Comparison of ENCODE assay signal across 24 cellular contexts in genomic region chr20:61260905-61261304, GRCh38. TPM values are rescaled to one million over a fixed set of nuclear protein-coding genes. Genes with fewer than 3 reads are reported as not detected.
A peak's percentile ranks its signal among the peaks of the same experiment; 100 is the strongest.
DNase-seq lines count a peak whose midpoint lies in the region; ATAC-seq and TF ChIP-seq lines count a peak whose summit lies in the region.
"Had no signal": no experiment of that assay in that cellular context is flagged by ENCODE, and none has a peak within 500 bp of the region (broad histone marks: within the 10 kb centered on the region; RNA-seq: fewer than 3 reads in every experiment).

No MANE protein-coding gene starts in this region.

- H3K9me3 ChIP-seq in Panc1 (ENCODE audit: control insufficient read depth, insufficient read depth, low read depth, low read length) (no peaks in the 10 kb centered on the region), osteoblast (ENCODE audit: low read depth, low read length) (no peaks in the 10 kb centered on the region), WERI-Rb-1 (ENCODE audit: severe bottlenecking) (peaks cover 5% of the 10 kb centered on the region)
- H3K9me3 ChIP-seq: esophagus squamous epithelium, vagina had no signal

- peaks cover 20% of the 10 kb centered on the region for H3K4me1 Mint-ChIP-seq in GM23338

- ATAC-seq in GM23338 = peak; percentile 94
- ATAC-seq in Panc1 = no peak
- ATAC-seq: naive thymus-derived CD8-positive, alpha-beta T cell had no signal

- H3K27me3 ChIP-seq in GM23338 (ENCODE audit: insufficient read depth) (peaks cover 10% of the 10 kb centered on the region), Panc1 (ENCODE audit: control insufficient read depth, insufficient read depth, low read length) (peaks cover 11% of the 10 kb centered on the region; the same call in 1 of the 2 replicates), osteoblast (ENCODE audit: insufficient read depth, low read length) (no peaks in the 10 kb centered on the region), WERI-Rb-1 (ENCODE audit: insufficient read depth, low read depth, severe bottlenecking) (peaks cover 69% of the 10 kb centered on the region)
- H3K27me3 ChIP-seq: vagina had no signal

- CTCF ChIA-PET in Panc1 (lab: Charles Lee) = no interaction called here

- 0 out of 2 replicates have a peak, but pooled peaks cover under 1% of the 10 kb centered on the region for H4K20me1 ChIP-seq in GM23338 (replicated peaks; ENCODE audit: insufficient read depth)
- peaks cover 2% of the 10 kb centered on the region for H4K20me1 ChIP-seq in osteoblast (ENCODE audit: insufficient read depth, low read length)

- peaks cover 13% of the 10 kb centered on the region for H3K27me3 Mint-ChIP-seq in GM23338 (ENCODE audit: insufficient read depth, low read depth, poor library complexity)

- H3K36me3 ChIP-seq in GM23338 (ENCODE audit: insufficient read depth) (no peaks in the 10 kb centered on the region; the same call in 1 of the 2 replicates), Panc1 (ENCODE audit: control insufficient read depth, insufficient read depth, low read length) (no peaks in the 10 kb centered on the region), osteoblast (ENCODE audit: insufficient read depth, low read length) (no peaks in the 10 kb centered on the region), WERI-Rb-1 (no peaks in the 10 kb centered on the region)
- H3K36me3 ChIP-seq: esophagus squamous epithelium, vagina had no signal

- no peaks in the 10 kb centered on the region for H3K4me1 ChIP-seq in GM23338 (ENCODE audit: insufficient read depth)
- no peaks in the 10 kb centered on the region for H3K4me1 ChIP-seq in Panc1 (ENCODE audit: control insufficient read depth, insufficient read depth, low read length)
- no peaks in the 10 kb centered on the region for H3K4me1 ChIP-seq in osteoblast (ENCODE audit: insufficient read depth, low read length)
- H3K4me1 ChIP-seq: esophagus squamous epithelium, vagina had no signal

- no TSS peak for BruUV-seq in Panc1 (replicated peaks; lab: Mats Ljungman, UMichigan)

- peaks cover 33% of the 10 kb centered on the region for H3K36me3 Mint-ChIP-seq in GM23338 (ENCODE audit: low read depth)
- H3K36me3 Mint-ChIP-seq: CD14-positive monocyte; naive thymus-derived CD8-positive, alpha-beta T cell had no signal

- in situ Hi-C loops in Panc1 (cut with HindIII; ENCODE audit: low pct_unique_long_range_greater_than_20kb, low sequenced_read_pairs) = no loop called here

- H3K4me3 ChIP-seq in GM23338 (no peak overlapping the region), Panc1 (ENCODE audit: low read depth in 2 of 2, low read length in 2 of 2) (no peak overlapping the region), epithelial cell of esophagus (ENCODE audit: low read length) (no peak overlapping the region), osteoblast (ENCODE audit: insufficient read depth, low read length) (no peak overlapping the region), WERI-Rb-1 (ENCODE audit: low read depth, low read length) (no peak overlapping the region)
- H3K4me3 ChIP-seq: esophagus squamous epithelium, smooth muscle cell, vagina had no signal

- peak; percentile 48 for DNase-seq in GM23338 (ENCODE audit: low spot score)
- DNase-seq in Panc1 (ENCODE audit: low read depth, low spot score) = no peak
- DNase-seq in epithelial cell of esophagus (ENCODE audit: low read depth) = peak; percentile 24
- DNase-seq in osteoblast (ENCODE audit: insufficient read length, low spot score, missing footprints) = peak; percentile 31
- no peak for DNase-seq in WERI-Rb-1
- DNase-seq in dedifferentiated amniotic fluid mesenchymal stem cell (ENCODE audit: extremely low spot score) = no peak
- no peak for DNase-seq in NCI-H1105 treated with DMSO at 0.1 percent for 48 hours (lab: John Stamatoyannopoulos, UW)
- DNase-seq: activated CD4-positive, CD25-positive, alpha-beta regulatory T cell; activated CD8-positive, alpha-beta memory T cell treated with anti-CD3 and anti-CD28 coated beads for 24 hours; esophagus squamous epithelium; glutamatergic neuron; MM.1S; NCI-H187; posterior cingulate gyrus; SIG-M5; stimulated activated CD8-positive, alpha-beta memory T cell treated with anti-CD3 and anti-CD28 coated beads, Interleukin-4, amount 100 ng/mL, for 48 hours had no signal

- H3K4me2 ChIP-seq in GM23338 (no peak overlapping the region), osteoblast (ENCODE audit: insufficient read depth, low read length) (no peak overlapping the region)
- H3K4me2 ChIP-seq: smooth muscle cell had no signal

- H3K27ac ChIP-seq in GM23338 (ENCODE audit: low read depth) (no peak overlapping the region), Panc1 (ENCODE audit: low read length) (no peak overlapping the region), osteoblast (ENCODE audit: low read depth, low read length) (no peak overlapping the region), WERI-Rb-1 (no peak overlapping the region)
- H3K27ac ChIP-seq: esophagus squamous epithelium, vagina had no signal

- H3K9me2 ChIP-seq in GM23338 (ENCODE audit: insufficient read depth) = no peaks in the 10 kb centered on the region

- no peaks in the 10 kb centered on the region for H3F3A ChIP-seq in GM23338 (replicated peaks; ENCODE audit: low read depth)

- no peaks in the 10 kb centered on the region for H3K79me2 ChIP-seq in GM23338 (replicated peaks; ENCODE audit: insufficient read depth)
- no peaks in the 10 kb centered on the region for H3K79me2 ChIP-seq in osteoblast (ENCODE audit: insufficient read depth, low read length)

- H2AFZ ChIP-seq in GM23338 (no peak overlapping the region), osteoblast (ENCODE audit: low read length) (no peak overlapping the region)

- POLR2A ChIA-PET in Panc1 (lab: Charles Lee) = no interaction called here

- intact Hi-C loops in Panc1 (cut with micrococcal nuclease; ENCODE audit: unreplicated experiment) = loop anchor here (10.0 kb wide), 1 partner anchor 634 kb away; no protein-coding TSS in a partner anchor

- no peak overlapping the region for H3K4me3 Mint-ChIP-seq in GM23338
- H3K4me3 Mint-ChIP-seq: activated T-helper 1 cell treated with anti-CD3 and anti-CD28 coated beads, Interleukin-12 subunit alpha, Interleukin-12 subunit beta, Interleukin-2, Interleukin-4 antibody, amounts not matched to agents 30 ng/mL and 10 ng/mL and 1 ng/mL, durations not matched to agents 14 hours and 24 hours and 36 hours; CD14-positive monocyte; naive thymus-derived CD8-positive, alpha-beta T cell had no signal

- no peaks in the 10 kb centered on the region; the same call in 2 of the 3 replicates for H3K9me3 Mint-ChIP-seq in GM23338
- H3K9me3 Mint-ChIP-seq: activated T-helper 1 cell treated with anti-CD3 and anti-CD28 coated beads, Interleukin-12 subunit alpha, Interleukin-12 subunit beta, Interleukin-2, Interleukin-4 antibody, amounts not matched to agents 30 ng/mL and 10 ng/mL and 1 ng/mL, durations not matched to agents 14 hours and 24 hours and 36 hours had no signal

- TF ChIP-seq CTCF in GM23338 (conservative IDR thresholded peaks at IDR 0.05; ENCODE audit: low read depth in 2 of 2) = peak; percentile 51 to 67
- TF ChIP-seq CTCF in Panc1 (IDR thresholded peaks at IDR 0.05) = peak; percentile 61
- TF ChIP-seq CTCF in epithelial cell of esophagus (IDR thresholded peaks at IDR 0.05; ENCODE audit: insufficient read depth, low read depth, low read length, missing control alignments) = peak; percentile 44
- TF ChIP-seq CTCF in osteoblast (IDR thresholded peaks at IDR 0.05; ENCODE audit: extremely low read depth, low read depth, low read length) = no peak
- TF ChIP-seq CTCF in WERI-Rb-1 (IDR thresholded peaks at IDR 0.05; ENCODE audit: low read depth, low read length) = no peak

- no peak overlapping the region for H3K27ac Mint-ChIP-seq in GM23338
- H3K27ac Mint-ChIP-seq: activated T-helper 1 cell treated with anti-CD3 and anti-CD28 coated beads, Interleukin-12 subunit alpha, Interleukin-12 subunit beta, Interleukin-2, Interleukin-4 antibody, amounts not matched to agents 30 ng/mL and 10 ng/mL and 1 ng/mL, durations not matched to agents 14 hours and 24 hours and 36 hours; CD14-positive monocyte; naive thymus-derived CD8-positive, alpha-beta T cell had no signal

TF ChIP-seq in GM23338, 12 proteins besides CTCF, POLR2A, EP300 and RAD21 (continues in another document):
- TF ChIP-seq POLR2AphosphoS5 (IDR thresholded peaks at IDR 0.05; ENCODE audit: low read depth) (no peak), EZH2phosphoT487 (IDR thresholded peaks at IDR 0.05; ENCODE audit: unreplicated experiment) (no peak), STAT1 (IDR thresholded peaks at IDR 0.05; ENCODE audit: unreplicated experiment) (no peak), NANOG (IDR thresholded peaks at IDR 0.05; ENCODE audit: borderline replicate concordance) (no peak), EZH2 (IDR thresholded peaks at IDR 0.05; ENCODE audit: low read depth, unreplicated experiment) (no peak)
- TF ChIP-seq, protein P1, sequence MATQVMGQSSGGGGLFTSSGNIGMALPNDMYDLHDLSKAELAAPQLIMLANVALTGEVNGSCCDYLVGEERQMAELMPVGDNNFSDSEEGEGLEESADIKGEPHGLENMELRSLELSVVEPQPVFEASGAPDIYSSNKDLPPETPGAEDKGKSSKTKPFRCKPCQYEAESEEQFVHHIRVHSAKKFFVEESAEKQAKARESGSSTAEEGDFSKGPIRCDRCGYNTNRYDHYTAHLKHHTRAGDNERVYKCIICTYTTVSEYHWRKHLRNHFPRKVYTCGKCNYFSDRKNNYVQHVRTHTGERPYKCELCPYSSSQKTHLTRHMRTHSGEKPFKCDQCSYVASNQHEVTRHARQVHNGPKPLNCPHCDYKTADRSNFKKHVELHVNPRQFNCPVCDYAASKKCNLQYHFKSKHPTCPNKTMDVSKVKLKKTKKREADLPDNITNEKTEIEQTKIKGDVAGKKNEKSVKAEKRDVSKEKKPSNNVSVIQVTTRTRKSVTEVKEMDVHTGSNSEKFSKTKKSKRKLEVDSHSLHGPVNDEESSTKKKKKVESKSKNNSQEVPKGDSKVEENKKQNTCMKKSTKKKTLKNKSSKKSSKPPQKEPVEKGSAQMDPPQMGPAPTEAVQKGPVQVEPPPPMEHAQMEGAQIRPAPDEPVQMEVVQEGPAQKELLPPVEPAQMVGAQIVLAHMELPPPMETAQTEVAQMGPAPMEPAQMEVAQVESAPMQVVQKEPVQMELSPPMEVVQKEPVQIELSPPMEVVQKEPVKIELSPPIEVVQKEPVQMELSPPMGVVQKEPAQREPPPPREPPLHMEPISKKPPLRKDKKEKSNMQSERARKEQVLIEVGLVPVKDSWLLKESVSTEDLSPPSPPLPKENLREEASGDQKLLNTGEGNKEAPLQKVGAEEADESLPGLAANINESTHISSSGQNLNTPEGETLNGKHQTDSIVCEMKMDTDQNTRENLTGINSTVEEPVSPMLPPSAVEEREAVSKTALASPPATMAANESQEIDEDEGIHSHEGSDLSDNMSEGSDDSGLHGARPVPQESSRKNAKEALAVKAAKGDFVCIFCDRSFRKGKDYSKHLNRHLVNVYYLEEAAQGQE (IDR thresholded peaks at IDR 0.05; ENCODE audit: unreplicated experiment) = no peak

RNA-seq across cellular contexts. Expression of gene CDH4, which starts 8.8 kb away (rescaled TPM):
- 4.0 and 4.2 TPM in 2 replicates for total RNA-seq in GM23338 (2014; rRNA removed; shearing (Covaris generic))
- polyA plus RNA-seq in GM23338 (2016; fragmentation: Nextera tagmentation; extraction: Ambion mirVana) = 1.2 TPM in 2 replicates
- not detected for total RNA-seq in Panc1 (2021; ENCODE audit: unreplicated experiment)
- 0.22 TPM for polyA plus RNA-seq in Panc1 (2012; ENCODE audit: insufficient read length)
- total RNA-seq in osteoblast = 1.1 and 1.8 TPM in 2 replicates
- total RNA-seq: activated T-helper 1 cell treated with anti-CD3 and anti-CD28 coated beads, Interleukin-12 subunit alpha, Interleukin-12 subunit beta, Interleukin-2, Interleukin-4 antibody, amounts not matched to agents 30 ng/mL and 10 ng/mL and 1 ng/mL, durations not matched to agents 14 hours and 24 hours and 36 hours; cardiac septum; subcutaneous adipose tissue; T-helper 1 cell treated with Interleukin-12 subunit alpha and Interleukin-12 subunit beta and Interleukin-4 antibody, amounts not matched to agents 30 ng/mL and 1 ng/mL, for 36 hours had no signal
- polyA plus RNA-seq: CD14-positive monocyte had no signal

Comparison
In these comparisons a context has a peak if more than half of its experiments do, and no peak if none do; other contexts are left out.
1. DNase-seq: peak in GM23338 (single experiment), epithelial cell of esophagus (single experiment) and osteoblast (single experiment); none in Panc1 (single experiment), WERI-Rb-1 (single experiment), dedifferentiated amniotic fluid mesenchymal stem cell (single experiment) and NCI-H1105 treated with DMSO at 0.1 percent for 48 hours (single experiment).
2. CTCF ChIP-seq: peak in GM23338 (2 of 2), Panc1 (single experiment) and epithelial cell of esophagus (single experiment); none in osteoblast (single experiment) and WERI-Rb-1 (single experiment).